19 cellular contexts compared by ENCODE assay signal in genomic region chr7:42144253-42145002, GRCh38.
A peak's percentile ranks its signal among the peaks of the same experiment; 100 is the strongest.
DNase-seq lines count a peak whose midpoint lies in the region; ATAC-seq and TF ChIP-seq lines count a peak whose summit lies in the region.
"Had no signal": no experiment of that assay in that cellular context is flagged by ENCODE, and none has a peak within 500 bp of the region (broad histone marks: within the 10 kb centered on the region; RNA-seq: fewer than 3 reads in every experiment).

No MANE protein-coding gene starts in this region.

- peak overlapping the region; percentile 7 for H3K9ac ChIP-seq in smooth muscle cell (ENCODE audit: low read depth)
- H3K9ac ChIP-seq: SK-N-SH had no signal

- no peak for TF ChIP-seq CTCF in brain microvascular endothelial cell (IDR thresholded peaks at IDR 0.05; ENCODE audit: low read depth, low read length, missing control alignments)
- no peak for TF ChIP-seq CTCF in smooth muscle cell (IDR thresholded peaks at IDR 0.05; ENCODE audit: borderline replicate concordance, insufficient read depth, poor library complexity, severe bottlenecking)
- TF ChIP-seq CTCF in WERI-Rb-1 (IDR thresholded peaks at IDR 0.05; ENCODE audit: low read depth, low read length): no peak

- DNase-seq in H4 (ENCODE audit: low spot score) (peak; percentile 54), brain microvascular endothelial cell (peak; percentile 14), hepatic stellate cell (ENCODE audit: low spot score) (peak; percentile 36), smooth muscle cell (lab: John Stamatoyannopoulos, UW; ENCODE audit: unreplicated experiment) (no peak), WERI-Rb-1 (no peak), CD1c-positive myeloid dendritic cell (ENCODE audit: extremely low spot score) (no peak)
- DNase-seq: activated CD4-positive, alpha-beta T cell treated with anti-CD3 and anti-CD28 coated beads for 1 hour; BE2C; cerebellar nuclear complex; left ventricle myocardium inferior; NCI-H146; pancreas; SK-N-SH; stomach; T-helper 9 cell had no signal

- H3K27me3 ChIP-seq in brain microvascular endothelial cell (replicated peaks): no peaks in the 10 kb centered on the region
- H3K27me3 ChIP-seq in smooth muscle cell (ENCODE audit: low read depth): no peaks in the 10 kb centered on the region
- peaks cover 2% of the 10 kb centered on the region for H3K27me3 ChIP-seq in WERI-Rb-1 (ENCODE audit: insufficient read depth, low read depth, severe bottlenecking)
- H3K27me3 ChIP-seq: pancreas, stomach, vagina had no signal

- no peaks in the 10 kb centered on the region for H3K9me3 ChIP-seq in smooth muscle cell (replicated peaks; ENCODE audit: low read depth)
- H3K9me3 ChIP-seq in WERI-Rb-1 (ENCODE audit: severe bottlenecking): no peaks in the 10 kb centered on the region
- H3K9me3 ChIP-seq: BE2C, left ventricle myocardium inferior, pancreas, SK-N-SH, stomach, vagina had no signal

- H3K36me3 ChIP-seq in brain microvascular endothelial cell (replicated peaks) (no peaks in the 10 kb centered on the region), smooth muscle cell (ENCODE audit: low read depth) (peaks cover 9% of the 10 kb centered on the region), WERI-Rb-1 (no peaks in the 10 kb centered on the region)
- H3K36me3 ChIP-seq: BE2C, pancreas, stomach, vagina had no signal

- peaks cover 27% of the 10 kb centered on the region for H3F3A ChIP-seq in smooth muscle cell (ENCODE audit: low read depth)

- peaks cover 98% of the 10 kb centered on the region for H4K20me1 ChIP-seq in smooth muscle cell (ENCODE audit: low read depth)

- 39% methylated on average over 14 of the region's 14 CpGs for WGBS in smooth muscle cell (ENCODE audit: low lambda C conversion rate)

- no peak overlapping the region for H2AFZ ChIP-seq in smooth muscle cell (ENCODE audit: low read depth)

- in situ Hi-C loops in brain microvascular endothelial cell (cut with HindIII; ENCODE audit: low pct_ligation_motif_present, low sequenced_read_pairs): no loop called here

- H3K4me3 ChIP-seq in brain microvascular endothelial cell (ENCODE audit: low read depth, low read length) (peak overlapping the region; percentile 3), smooth muscle cell (no peak overlapping the region), WERI-Rb-1 (ENCODE audit: low read depth, low read length) (no peak overlapping the region)
- H3K4me3 ChIP-seq: left ventricle myocardium inferior, pancreas, stomach, vagina had no signal

- H3K4me1 ChIP-seq in smooth muscle cell (ENCODE audit: low read depth): peaks cover 47% of the 10 kb centered on the region
- H3K4me1 ChIP-seq: BE2C, pancreas had no signal

- peak overlapping the region; percentile 79 for H3K4me2 ChIP-seq in smooth muscle cell
- H3K4me2 ChIP-seq: SK-N-SH had no signal

- no peak overlapping the region for H3K27ac ChIP-seq in brain microvascular endothelial cell
- H3K27ac ChIP-seq in smooth muscle cell (ENCODE audit: low read depth): peak overlapping the region; percentile 88
- no peak overlapping the region for H3K27ac ChIP-seq in WERI-Rb-1
- H3K27ac ChIP-seq: left ventricle myocardium inferior, pancreas, stomach, vagina had no signal

- H3K79me2 ChIP-seq in smooth muscle cell (ENCODE audit: low read depth): peaks cover 64% of the 10 kb centered on the region

- ATAC-seq in HG02623 (IDR thresholded peaks at IDR 0.05; ENCODE audit: unreplicated experiment) (no peak), HG03439 (IDR thresholded peaks at IDR 0.05; ENCODE audit: unreplicated experiment) (no peak)
- ATAC-seq: Panc1 had no signal

Comparison
In these comparisons a context has a peak if more than half of its experiments do, and no peak if none do; other contexts are left out.
1. DNase-seq: peak in H4 (single experiment), brain microvascular endothelial cell (single experiment) and hepatic stellate cell (single experiment); none in smooth muscle cell (single experiment), WERI-Rb-1 (single experiment) and CD1c-positive myeloid dendritic cell (single experiment).